Comparison of ENCODE assay signal across 9 cellular contexts in the genomic region with DNA sequence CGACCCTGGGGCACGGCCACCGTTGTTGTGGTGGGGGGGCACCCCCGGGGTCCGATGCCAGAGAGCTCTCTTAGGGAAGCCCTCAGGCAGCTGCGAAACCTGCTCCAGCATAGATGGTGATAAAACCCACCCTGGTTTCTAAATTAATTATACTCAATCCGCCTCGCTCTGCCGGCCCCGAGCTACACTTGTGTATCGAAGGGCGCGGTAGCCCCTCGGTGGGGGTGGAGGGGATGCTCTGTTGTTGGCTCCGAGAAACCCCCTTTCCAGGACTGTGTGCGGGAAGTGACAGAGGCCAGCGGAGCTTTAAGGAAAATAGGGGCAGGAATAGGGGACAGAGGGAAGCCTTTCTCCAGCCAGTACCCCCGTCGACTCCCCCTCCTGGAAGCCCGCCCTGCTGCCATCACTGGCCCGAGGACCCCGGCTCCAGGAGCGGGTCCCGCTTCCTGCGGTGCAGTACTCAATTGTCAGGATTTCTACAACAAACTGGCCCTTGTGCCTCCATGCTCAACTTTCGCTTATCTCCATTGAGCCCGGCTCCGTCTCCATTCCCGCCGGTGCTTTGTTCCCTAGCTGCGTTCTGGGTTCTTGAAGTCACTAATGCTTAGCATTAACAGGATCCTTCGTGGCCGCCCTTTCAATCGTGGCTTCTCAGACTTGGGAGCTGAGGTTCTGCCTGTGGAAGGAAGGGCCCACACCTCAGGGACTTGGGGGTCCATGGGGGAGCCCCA.
DNase-seq lines count a peak whose midpoint lies in the region; ATAC-seq and TF ChIP-seq lines count a peak whose summit lies in the region.
"Had no signal": no experiment of that assay in that cellular context is flagged by ENCODE, and none has a peak within 500 bp of the region (broad histone marks: within the 10 kb centered on the region; RNA-seq: fewer than 3 reads in every experiment).

No MANE protein-coding gene starts in this region.

- H3K9me3 Mint-ChIP-seq in activated T-helper 17 cell treated with anti-CD3 and anti-CD28 coated beads, Interleukin-2, amount 50 U/mL, for 72 hours: no peaks in the 10 kb centered on the region

- H3K4me3 ChIP-seq in WI38 (ENCODE audit: low read depth, low read length) (peak overlapping the region; percentile 39), iPS-15b (ENCODE audit: low read depth, low read length) (peak overlapping the region; percentile 61), stomach smooth muscle (ENCODE audit: low read length in 2 of 2) (peak overlapping the region; percentile 35 to 58)

- H3K27ac ChIP-seq in stomach smooth muscle (ENCODE audit: low read length): no peak overlapping the region

- TF ChIP-seq CTCF in WI38 (IDR thresholded peaks at IDR 0.05; ENCODE audit: low read depth, low read length): no peak

- no peak overlapping the region for H3K4me3 Mint-ChIP-seq in activated T-helper 17 cell treated with anti-CD3 and anti-CD28 coated beads, Interleukin-2, amount 50 U/mL, for 72 hours

- no peaks in the 10 kb centered on the region for H3K4me1 Mint-ChIP-seq in activated T-helper 17 cell treated with anti-CD3 and anti-CD28 coated beads, Interleukin-2, amount 50 U/mL, for 72 hours

- no peak overlapping the region for H3K27ac Mint-ChIP-seq in activated T-helper 17 cell treated with anti-CD3 and anti-CD28 coated beads, Interleukin-2, amount 50 U/mL, for 72 hours

- H3K27me3 ChIP-seq in iPS-15b (ENCODE audit: control insufficient read depth, insufficient read depth, low read length): peaks cover 17% of the 10 kb centered on the region
- peaks cover 0 to 9% of the 10 kb centered on the region in 2 donors for H3K27me3 ChIP-seq in stomach smooth muscle (ENCODE audit: control insufficient read depth in 1 of 2, insufficient read depth in 2 of 2, low read length in 2 of 2)
- H3K27me3 ChIP-seq: thyroid gland had no signal

- no peaks in the 10 kb centered on the region for H3K36me3 Mint-ChIP-seq in activated T-helper 17 cell treated with anti-CD3 and anti-CD28 coated beads, Interleukin-2, amount 50 U/mL, for 72 hours (ENCODE audit: low read depth)

- no peaks in the 10 kb centered on the region for H3K9me3 ChIP-seq in iPS-15b (ENCODE audit: control insufficient read depth, insufficient read depth, low read length)
- no peaks in the 10 kb centered on the region for H3K9me3 ChIP-seq in stomach smooth muscle (ENCODE audit: control insufficient read depth in 2 of 2, low read length in 2 of 2)
- H3K9me3 ChIP-seq: thyroid gland had no signal

- no peaks in the 10 kb centered on the region for H3K36me3 ChIP-seq in iPS-15b (ENCODE audit: control insufficient read depth, insufficient read depth, low read length)
- H3K36me3 ChIP-seq in stomach smooth muscle (ENCODE audit: control insufficient read depth in 2 of 2, insufficient read depth in 2 of 2, low read length in 2 of 2): no peaks in the 10 kb centered on the region
- H3K36me3 ChIP-seq: thyroid gland had no signal

- no peak for ATAC-seq in HG02571 (IDR thresholded peaks at IDR 0.05; ENCODE audit: unreplicated experiment)
- no peak for ATAC-seq in activated T-helper 17 cell treated with anti-CD3 and anti-CD28 coated beads, Interleukin-2, amount 50 U/mL, for 72 hours (replicated peaks)

- H3K27me3 Mint-ChIP-seq in activated T-helper 17 cell treated with anti-CD3 and anti-CD28 coated beads, Interleukin-2, amount 50 U/mL, for 72 hours: peaks cover 23% of the 10 kb centered on the region

- H3K9ac ChIP-seq in iPS-15b (ENCODE audit: low read depth, low read length): peak overlapping the region; percentile 24
- no peak overlapping the region for H3K9ac ChIP-seq in stomach smooth muscle (ENCODE audit: low read length in 2 of 2)

- peak; percentile 22 for DNase-seq in NCI-H1105 treated with DMSO at 0.1 percent for 48 hours (lab: John Stamatoyannopoulos, UW)
- DNase-seq in NCI-H1105 (lab: John Stamatoyannopoulos, UW): no peak
- no peak for DNase-seq in stimulated activated CD4-positive, alpha-beta T cell treated with anti-CD3 and anti-CD28 coated beads, Interleukin-4, amount 100 ng/mL, for 24 hours

- peaks cover 21% of the 10 kb centered on the region for H3K4me1 ChIP-seq in iPS-15b (ENCODE audit: control insufficient read depth, insufficient read depth, low read length)
- peaks cover 7% of the 10 kb centered on the region for H3K4me1 ChIP-seq in stomach smooth muscle (ENCODE audit: control insufficient read depth, insufficient read depth, low read length)
